In genomic region chr9:68648971-68649370, GRCh38 we compare ENCODE assay signal across 27 cellular contexts. TPM values are rescaled to one million over a fixed set of nuclear protein-coding genes. Genes with fewer than 3 reads are reported as not detected.
DNase-seq lines count a peak whose midpoint lies in the region; ATAC-seq, FAIRE-seq and TF ChIP-seq lines count a peak whose summit lies in the region.
"Had no signal": no experiment of that assay in that cellular context is flagged by ENCODE, and none has a peak within 500 bp of the region (broad histone marks: within the 10 kb centered on the region; RNA-seq: fewer than 3 reads in every experiment).

No MANE protein-coding gene starts in this region.

- TF ChIP-seq RAD21 in H1 (IDR thresholded peaks at IDR 0.05 in 1 of 2, conservative IDR thresholded peaks at IDR 0.05 in 1 of 2; ENCODE audit: low read depth in 2 of 2, low read length in 2 of 2) = no peak

- H2BK120ac ChIP-seq in H1 (replicated peaks; ENCODE audit: low read depth, low read length) = no peak overlapping the region

- no peak overlapping the region for H2BK15ac ChIP-seq in H1 (ENCODE audit: low read length)

- no peak overlapping the region for H2BK12ac ChIP-seq in H1 (ENCODE audit: low read depth, low read length)

- no peaks in the 10 kb centered on the region for H3K36me3 ChIP-seq in H1 (ENCODE audit: control insufficient read depth in 2 of 4, insufficient read depth in 4 of 4, low read length in 3 of 4)
- no peaks in the 10 kb centered on the region for H3K36me3 ChIP-seq in suprapubic skin
- no peaks in the 10 kb centered on the region for H3K36me3 ChIP-seq in GM23338 (ENCODE audit: insufficient read depth)
- H3K36me3 ChIP-seq: esophagus muscularis mucosa, sigmoid colon had no signal

- H3K9me3 ChIP-seq in H1 (ENCODE audit: insufficient read depth in 2 of 2, low read depth in 1 of 2, low read length in 1 of 2) (no peaks in the 10 kb centered on the region), suprapubic skin (no peaks in the 10 kb centered on the region)
- H3K9me3 ChIP-seq: esophagus muscularis mucosa, sigmoid colon had no signal

- no peak overlapping the region for H3K56ac ChIP-seq in H1 (replicated peaks; ENCODE audit: insufficient read length, low read depth, low read length)

- H2BK5ac ChIP-seq in H1 (ENCODE audit: low read depth, low read length) = no peak overlapping the region

- H4K8ac ChIP-seq in H1 (ENCODE audit: extremely low read depth, insufficient read depth, low read length) = no peak overlapping the region

- H3K27me3 ChIP-seq in H1 (replicated peaks in 1 of 4; ENCODE audit: control insufficient read depth in 3 of 4, extremely low read depth in 1 of 4, insufficient read depth in 3 of 4, low read length in 3 of 4) (no peaks in the 10 kb centered on the region), suprapubic skin (no peaks in the 10 kb centered on the region), GM23338 (ENCODE audit: insufficient read depth) (no peaks in the 10 kb centered on the region)
- H3K27me3 ChIP-seq: esophagus muscularis mucosa, hepatocyte, sigmoid colon had no signal

- H3K4me3 ChIP-seq in H1 (ENCODE audit: extremely low read depth in 1 of 4, insufficient read depth in 2 of 4, low read depth in 3 of 4, low read length in 4 of 4) = no peak overlapping the region
- no peak overlapping the region for H3K4me3 ChIP-seq in suprapubic skin
- H3K4me3 ChIP-seq in GM23338 = no peak overlapping the region
- H3K4me3 ChIP-seq: esophagus muscularis mucosa, hepatocyte, sigmoid colon had no signal

- no peak overlapping the region for H3K14ac ChIP-seq in H1 (ENCODE audit: insufficient read length)

- H3K4ac ChIP-seq in H1 (replicated peaks; ENCODE audit: insufficient read length, low read depth, low read length) = no peak overlapping the region

- no peak overlapping the region for H4K91ac ChIP-seq in H1 (replicated peaks; ENCODE audit: insufficient read length, low read length)

- CTCF ChIA-PET in H1 (lab: Charles Lee; ENCODE audit: partially characterized antibody) = interaction anchor here (1.4 kb wide), 1 partner anchor 19 kb away, joined by 4 read pairs; no protein-coding TSS in a partner anchor

- FAIRE-seq in GM12892 (lab: Jason Lieb, UNC) = peak; percentile 72
- FAIRE-seq in H1 (lab: Jason Lieb, UNC) = no peak
- FAIRE-seq: frontal cortex had no signal

- H3K23me2 ChIP-seq in H1 (ENCODE audit: low read depth, low read length) = no peaks in the 10 kb centered on the region

- H3K4me2 ChIP-seq in H1 (ENCODE audit: insufficient read depth in 1 of 2, low read depth in 2 of 2, low read length in 2 of 2) (no peak overlapping the region), GM23338 (no peak overlapping the region)
- H3K4me2 ChIP-seq: hepatocyte had no signal

- H3K36me3 Mint-ChIP-seq in GM23338 (ENCODE audit: low read depth) = no peaks in the 10 kb centered on the region
- H3K36me3 Mint-ChIP-seq: activated CD4-positive, alpha-beta memory T cell treated with anti-CD3 and anti-CD28 coated beads for 36 hours; immature natural killer cell; WTC11 had no signal

- no peak for TF ChIP-seq POLR2A in GM12892 (IDR thresholded peaks at IDR 0.05; ENCODE audit: low read depth, low read length)
- no peak for TF ChIP-seq POLR2A in H1 (IDR thresholded peaks at IDR 0.05; ENCODE audit: control extremely low read depth in 1 of 2, low read depth in 2 of 2, low read length in 2 of 2)
- no peak for TF ChIP-seq POLR2A in suprapubic skin (IDR thresholded peaks at IDR 0.05)

- ATAC-seq in GM19468 (IDR thresholded peaks at IDR 0.05; ENCODE audit: extremely low read depth, unreplicated experiment) (peak; percentile 13), HG03521 (IDR thresholded peaks at IDR 0.05; ENCODE audit: unreplicated experiment) (peak; percentile 26), GM23338 (no peak)
- ATAC-seq: left ventricle myocardium superior, WTC11 had no signal

- H3K9me2 ChIP-seq in GM23338 (ENCODE audit: insufficient read depth) = peaks cover 11% of the 10 kb centered on the region; the same call in 1 of the 2 replicates

- TF ChIP-seq CTCF in H1 (IDR thresholded peaks at IDR 0.05; ENCODE audit: control extremely low read depth in 1 of 3, insufficient read depth in 1 of 3, low read depth in 1 of 3, low read length in 3 of 3) (no peak), suprapubic skin (IDR thresholded peaks at IDR 0.05) (no peak), GM23338 (conservative IDR thresholded peaks at IDR 0.05; ENCODE audit: low read depth in 2 of 2) (no peak)

- H3K27ac Mint-ChIP-seq in GM23338 = no peak overlapping the region
- H3K27ac Mint-ChIP-seq: activated CD4-positive, alpha-beta memory T cell treated with anti-CD3 and anti-CD28 coated beads for 36 hours; immature natural killer cell; nephron progenitor cell; WTC11 had no signal

- H2AFZ ChIP-seq in H1 (ENCODE audit: low read length) = peak overlapping the region; percentile 89; the same call in 1 of the 2 replicates
- H2AFZ ChIP-seq in GM23338 = no peak overlapping the region
- H2AFZ ChIP-seq: hepatocyte, parathyroid adenoma had no signal

- 74% methylated on average over 1 of the region's 1 CpG; no CpG with 5 or more reads in 1 of the 2 experiments for WGBS in H1 (ENCODE audit: extremely low coverage in 1 of 2, insufficient coverage in 1 of 2, insufficient read length in 1 of 2, insufficient replicate concordance in 2 of 2, low coverage in 1 of 2, low lambda C conversion rate in 2 of 2, missing lambda C conversion rate in 1 of 2), 2 experiments
- WGBS in suprapubic skin = 76% methylated on average over 1 of the region's 1 CpG

- H4K20me1 ChIP-seq in H1 (replicated peaks in 1 of 2; ENCODE audit: control insufficient read depth in 1 of 2, insufficient read depth in 2 of 2, low read length in 2 of 2) (no peaks in the 10 kb centered on the region), GM23338 (replicated peaks; ENCODE audit: insufficient read depth) (no peaks in the 10 kb centered on the region)

- H3K23ac ChIP-seq in H1 (ENCODE audit: insufficient read length) = no peak overlapping the region

- H3K27me3 Mint-ChIP-seq in GM23338 (ENCODE audit: insufficient read depth, low read depth, poor library complexity) = no peaks in the 10 kb centered on the region

- no peak overlapping the region for H4K5ac ChIP-seq in H1 (ENCODE audit: insufficient read length, low read depth, low read length)

- no peak overlapping the region for H3K4me3 Mint-ChIP-seq in GM23338
- H3K4me3 Mint-ChIP-seq: activated CD4-positive, alpha-beta memory T cell treated with anti-CD3 and anti-CD28 coated beads for 36 hours; immature natural killer cell; nephron progenitor cell; WTC11 had no signal

- no peak for TF ChIP-seq EP300 in H1 (IDR thresholded peaks at IDR 0.05; ENCODE audit: borderline replicate concordance in 1 of 2, low read depth in 2 of 2, low read length in 2 of 2)
- no peak for TF ChIP-seq EP300 in suprapubic skin (IDR thresholded peaks at IDR 0.05)

- H2AK5ac ChIP-seq in H1 (ENCODE audit: low read depth, low read length) = no peak overlapping the region

- no peak overlapping the region for H2BK20ac ChIP-seq in H1 (ENCODE audit: low read length)

- H3K4me1 ChIP-seq in H1 (replicated peaks in 1 of 4; ENCODE audit: control insufficient read depth in 3 of 4, insufficient read depth in 4 of 4, low read length in 3 of 4) (0 out of 7 replicates have a peak, but pooled peaks cover 0 to 2% (median 0%) of the 10 kb centered on the region in 4 experiments), suprapubic skin (no peaks in the 10 kb centered on the region), GM23338 (ENCODE audit: insufficient read depth) (no peaks in the 10 kb centered on the region)
- H3K4me1 ChIP-seq: esophagus muscularis mucosa, parathyroid adenoma, sigmoid colon had no signal

- no peak overlapping the region for H3K27ac ChIP-seq in H1 (ENCODE audit: low read depth, low read length)
- no peak overlapping the region for H3K27ac ChIP-seq in suprapubic skin
- H3K27ac ChIP-seq in GM23338 (ENCODE audit: low read depth) = no peak overlapping the region
- H3K27ac ChIP-seq: esophagus muscularis mucosa, hepatocyte, HL-60, parathyroid adenoma, sigmoid colon had no signal

- DNase-seq in GM12892 (ENCODE audit: insufficient read length) (no peak), H1 (ENCODE audit: low read depth in 1 of 2, low spot score in 2 of 2) (no peak), suprapubic skin (ENCODE audit: low spot score in 2 of 2) (no peak), GM23338 (ENCODE audit: low spot score) (no peak), T-helper 2 cell (no peak)
- DNase-seq: activated CD4-positive, alpha-beta memory T cell treated with anti-CD3 and anti-CD28 coated beads for 36 hours; activated naive CD4-positive, alpha-beta T cell; effector memory CD4-positive, alpha-beta T cell; immature natural killer cell; left ventricle myocardium superior; midbrain; NCI-H1436; NCI-H526 treated with DMSO at 0.1 percent for 48 hours; nephron progenitor cell; sigmoid colon; stimulated activated CD4-positive, alpha-beta T cell treated with anti-CD3 and anti-CD28 coated beads, Interleukin-15, amount 100 ng/mL, for 24 hours; stimulated activated CD8-positive, alpha-beta memory T cell treated with anti-CD3 and anti-CD28 coated beads, Interleukin-4, amount 100 ng/mL, for 48 hours; T-helper 9 cell had no signal

- no peak overlapping the region for H3K18ac ChIP-seq in H1 (ENCODE audit: extremely low read depth, low read length)

- no peaks in the 10 kb centered on the region for H3K9me3 Mint-ChIP-seq in GM23338
- H3K9me3 Mint-ChIP-seq: activated CD4-positive, alpha-beta memory T cell treated with anti-CD3 and anti-CD28 coated beads for 36 hours; immature natural killer cell; nephron progenitor cell; WTC11 had no signal

- H3K79me1 ChIP-seq in H1 (ENCODE audit: low read depth, low read length) = no peaks in the 10 kb centered on the region

- no peak overlapping the region for H3K9ac ChIP-seq in H1 (replicated peaks in 1 of 4; ENCODE audit: extremely low read depth in 1 of 4, low read depth in 3 of 4, low read length in 3 of 4)
- H3K9ac ChIP-seq: parathyroid adenoma had no signal

- POLR2A ChIA-PET in H1 (lab: Charles Lee; ENCODE audit: partially characterized antibody) = no interaction called here

- peaks cover 1% of the 10 kb centered on the region for H3K4me1 Mint-ChIP-seq in GM23338
- H3K4me1 Mint-ChIP-seq: immature natural killer cell had no signal

- H3F3A ChIP-seq in GM23338 (replicated peaks; ENCODE audit: low read depth) = no peaks in the 10 kb centered on the region

- H3K79me2 ChIP-seq in H1 (ENCODE audit: control insufficient read depth in 1 of 2, insufficient read depth in 2 of 2, low read length in 2 of 2) (no peaks in the 10 kb centered on the region), GM23338 (replicated peaks; ENCODE audit: insufficient read depth) (no peaks in the 10 kb centered on the region)
- H3K79me2 ChIP-seq: hepatocyte, parathyroid adenoma had no signal

RNA-seq across cellular contexts. Expression of gene PIP5K1B, which starts 56.1 kb away (rescaled TPM):
- 12.6 TPM for polyA plus RNA-seq in GM12892 (2012; ENCODE audit: missing spikeins)
- 6.1 and 7.7 TPM in 2 replicates for total RNA-seq in H1 (2021; fragmentation: NEBNext Ultra II Directional; extraction: Animal tissue kit (Norgen Biotek cat#: 25700))
- polyA plus RNA-seq in H1 (2011; rRNA removed) (2.2 and 4.7 TPM in 2 replicates), GM23338 (2016; fragmentation: Nextera tagmentation; extraction: Ambion mirVana) (1.3 and 2.1 TPM in 2 replicates)
- 2.8 TPM for polyA plus RNA-seq in H1 (2011; cell fraction: cytosol; rRNA removed)
- 2.0 TPM for polyA plus RNA-seq in H1 (2011; cell fraction: nucleus; rRNA removed)
- 4.3 to 5.1 TPM (median 4.6 TPM) in 4 replicates for polyA plus RNA-seq in H1 (2012, experiment 1 of 2)
- polyA plus RNA-seq in H1 (2012, experiment 2 of 2) = 0.83 TPM
- polyA plus RNA-seq in H1 (2013, experiment 1 of 2) = 3.8 TPM
- polyA plus RNA-seq in H1 (2013, experiment 2 of 2) = 3.8 TPM
- polyA minus RNA-seq in H1 (2011; rRNA and poly(A)+ RNA removed) = 6.0 and 10.8 TPM in 2 replicates
- polyA minus RNA-seq in H1 (2011; cell fraction: cytosol; rRNA and poly(A)+ RNA removed) = 2.8 TPM
- polyA minus RNA-seq in H1 (2011; cell fraction: nucleus; rRNA and poly(A)+ RNA removed) = 19.7 TPM
- 1 to 10 TPM; 1.7 to 7.8 (median 3.4) TPM for total RNA-seq in suprapubic skin
- 2.8 and 3.2 TPM in 2 replicates for total RNA-seq in GM23338 (2014; rRNA removed; shearing (Covaris generic))
- polyA plus RNA-seq: AG04450, immature natural killer cell had no signal
